In genomic region chr2:219269362-219270054, GRCh38 we compare ENCODE assay signal across 17 cellular contexts. TPM values are rescaled to one million over a fixed set of nuclear protein-coding genes. Genes with fewer than 3 reads are reported as not detected.
DNase-seq lines count a peak whose midpoint lies in the region; ATAC-seq and TF ChIP-seq lines count a peak whose summit lies in the region.
"Had no signal": no experiment of that assay in that cellular context is flagged by ENCODE, and none has a peak within 500 bp of the region (broad histone marks: within the 10 kb centered on the region; RNA-seq: fewer than 3 reads in every experiment).

No MANE protein-coding gene starts in this region.

- H2AFZ ChIP-seq in hepatocyte: no peak overlapping the region

- TF ChIP-seq POLR2A in thyroid gland (IDR thresholded peaks at IDR 0.05): no peak

- H3K36me3 ChIP-seq in RWPE2 (ENCODE audit: low read depth): no peaks in the 10 kb centered on the region
- H3K36me3 ChIP-seq in hepatocyte (replicated peaks; ENCODE audit: insufficient read depth, low read depth): no peaks in the 10 kb centered on the region
- H3K36me3 ChIP-seq in thyroid gland: no peaks in the 10 kb centered on the region
- H3K36me3 ChIP-seq: thoracic aorta had no signal

- no peak overlapping the region for H3K4me2 ChIP-seq in hepatocyte

- no peaks in the 10 kb centered on the region for H3K36me3 Mint-ChIP-seq in activated naive CD8-positive, alpha-beta T cell treated with anti-CD3 and anti-CD28 coated beads for 36 hours
- H3K36me3 Mint-ChIP-seq: activated naive CD4-positive, alpha-beta T cell treated with anti-CD3 and anti-CD28 coated beads, Interleukin-2, amount 50 U/mL, for 72 hours had no signal

- ATAC-seq in RWPE2 (ENCODE audit: low read depth): no peak
- ATAC-seq in GM19023 (IDR thresholded peaks at IDR 0.05; ENCODE audit: unreplicated experiment): no peak
- ATAC-seq: activated naive CD4-positive, alpha-beta T cell treated with anti-CD3 and anti-CD28 coated beads, Interleukin-2, amount 50 U/mL, for 72 hours had no signal

- H3K4me1 ChIP-seq in RWPE2 (ENCODE audit: insufficient read depth, poor library complexity, severe bottlenecking): peaks cover 29% of the 10 kb centered on the region
- no peaks in the 10 kb centered on the region for H3K4me1 ChIP-seq in hepatocyte (ENCODE audit: insufficient read depth)
- H3K4me1 ChIP-seq in thyroid gland: peaks cover 0 to 18% of the 10 kb centered on the region in 2 donors

- TF ChIP-seq CTCF in RWPE2 (IDR thresholded peaks at IDR 0.05; ENCODE audit: poor library complexity, severe bottlenecking) (no peak), hepatocyte (IDR thresholded peaks at IDR 0.05; ENCODE audit: poor library complexity) (no peak), thyroid gland (IDR thresholded peaks at IDR 0.05) (no peak)

- no peaks in the 10 kb centered on the region for H3K9me2 ChIP-seq in hepatocyte (replicated peaks; ENCODE audit: insufficient read depth)

- DNase-seq in NCI-H2171 treated with DMSO at 0.1 percent for 48 hours (lab: John Stamatoyannopoulos, UW): peak; percentile 26
- no peak for DNase-seq in NCI-H2171 (lab: John Stamatoyannopoulos, UW)
- DNase-seq in RWPE2 (ENCODE audit: low spot score): no peak
- DNase-seq in hepatocyte (ENCODE audit: low spot score): peak; percentile 68
- peak; percentile 95 to 96 for DNase-seq in thyroid gland
- no peak for DNase-seq in activated naive CD8-positive, alpha-beta T cell treated with anti-CD3 and anti-CD28 coated beads for 36 hours
- no peak for DNase-seq in SK-N-DZ (ENCODE audit: low spot score)
- DNase-seq: GOT3, NCI-H1092 treated with DMSO at 0.1 percent for 48 hours had no signal

- H3K4me3 ChIP-seq in RWPE2 (ENCODE audit: severe bottlenecking) (no peak overlapping the region), hepatocyte (no peak overlapping the region), thyroid gland (replicated peaks in 1 of 3) (no peak overlapping the region)
- H3K4me3 ChIP-seq: skin epidermis, thoracic aorta had no signal

- H3K9me3 ChIP-seq in RWPE2 (ENCODE audit: severe bottlenecking) (no peaks in the 10 kb centered on the region), hepatocyte (ENCODE audit: low read depth) (no peaks in the 10 kb centered on the region), thyroid gland (no peaks in the 10 kb centered on the region)
- H3K9me3 ChIP-seq: thoracic aorta had no signal

- WGBS in hepatocyte (ENCODE audit: low lambda C conversion rate, missing lambda C conversion rate): 73% methylated on average over 8 of the region's 8 CpGs
- WGBS in thyroid gland, 2 donors: 38 to 40% methylated on average over 8 of the region's 8 CpGs

- peaks cover 2% of the 10 kb centered on the region for H3K4me1 Mint-ChIP-seq in activated naive CD8-positive, alpha-beta T cell treated with anti-CD3 and anti-CD28 coated beads for 36 hours

- H3K27ac ChIP-seq in RWPE2 (ENCODE audit: poor library complexity, severe bottlenecking): peak overlapping the region; percentile 37
- H3K27ac ChIP-seq in hepatocyte: no peak overlapping the region
- no peak overlapping the region for H3K27ac ChIP-seq in thyroid gland
- H3K27ac ChIP-seq: skin epidermis, thoracic aorta had no signal

- no peaks in the 10 kb centered on the region for H4K20me1 ChIP-seq in hepatocyte (ENCODE audit: insufficient read depth, poor library complexity, severe bottlenecking)

- H3K79me2 ChIP-seq in hepatocyte: no peaks in the 10 kb centered on the region

- H3K27ac Mint-ChIP-seq in activated naive CD8-positive, alpha-beta T cell treated with anti-CD3 and anti-CD28 coated beads for 36 hours: no peak overlapping the region
- H3K27ac Mint-ChIP-seq: activated naive CD4-positive, alpha-beta T cell treated with anti-CD3 and anti-CD28 coated beads, Interleukin-2, amount 50 U/mL, for 72 hours had no signal

- intact Hi-C loops in thyroid gland (cut with DNase I): no loop called here

- no peak overlapping the region for H3K4me3 Mint-ChIP-seq in activated naive CD8-positive, alpha-beta T cell treated with anti-CD3 and anti-CD28 coated beads for 36 hours

- no peaks in the 10 kb centered on the region for H3K27me3 Mint-ChIP-seq in activated naive CD8-positive, alpha-beta T cell treated with anti-CD3 and anti-CD28 coated beads for 36 hours

- no peaks in the 10 kb centered on the region for H3K27me3 ChIP-seq in RWPE2 (ENCODE audit: insufficient read depth, poor library complexity, severe bottlenecking)
- H3K27me3 ChIP-seq in hepatocyte: no peaks in the 10 kb centered on the region
- no peaks in the 10 kb centered on the region for H3K27me3 ChIP-seq in thyroid gland

- no peaks in the 10 kb centered on the region for H3K9me3 Mint-ChIP-seq in activated naive CD8-positive, alpha-beta T cell treated with anti-CD3 and anti-CD28 coated beads for 36 hours
- H3K9me3 Mint-ChIP-seq: activated naive CD4-positive, alpha-beta T cell treated with anti-CD3 and anti-CD28 coated beads, Interleukin-2, amount 50 U/mL, for 72 hours had no signal

RNA-seq across cellular contexts. Expression of gene DNAJB2, which starts 9.7 kb away (rescaled TPM):
- total RNA-seq in hepatocyte: 47.4 and 50.7 TPM in 2 replicates
- polyA plus RNA-seq in hepatocyte: 19.4 and 20.1 TPM in 2 replicates
- 100 to 1,000 TPM in 3 of 4 donors, 10 to 100 TPM in 1; 79.0 to 127 (median 116) TPM for total RNA-seq in thyroid gland
- total RNA-seq in activated naive CD8-positive, alpha-beta T cell treated with anti-CD3 and anti-CD28 coated beads for 36 hours: 10 to 100 TPM; 43.8 to 47.5 TPM
- polyA plus RNA-seq in SK-N-DZ (2014; cell fraction: cytosol; rRNA removed): 30.2 and 51.8 TPM in 2 replicates
- polyA plus RNA-seq in SK-N-DZ (2014; cell fraction: nucleus; rRNA removed): 68.1 and 77.5 TPM in 2 replicates

RNA-seq across cellular contexts. Expression of gene TUBA4A, which starts 15.8 kb away (rescaled TPM):
- total RNA-seq in hepatocyte (4.7 and 9.6 TPM in 2 replicates), thyroid gland (10 to 100 TPM; 21.0 to 72.4 (median 34.8) TPM)
- polyA plus RNA-seq in hepatocyte: 10.5 and 14.3 TPM in 2 replicates
- total RNA-seq in activated naive CD8-positive, alpha-beta T cell treated with anti-CD3 and anti-CD28 coated beads for 36 hours: 100 to 1,000 TPM; 208 to 212 TPM
- polyA plus RNA-seq in SK-N-DZ (2014; cell fraction: cytosol; rRNA removed): 13.1 and 17.9 TPM in 2 replicates
- 9.7 and 19.0 TPM in 2 replicates for polyA plus RNA-seq in SK-N-DZ (2014; cell fraction: nucleus; rRNA removed)
- polyA plus RNA-seq: neural cell had no signal

RNA-seq across cellular contexts. Expression of gene TUBA4B, which starts 16.5 kb away (rescaled TPM):
- total RNA-seq in hepatocyte (0.13 TPM in 1 of 2 replicates, not detected in the other), thyroid gland (not detected)
- not detected in 2 replicates for polyA plus RNA-seq in hepatocyte
- total RNA-seq in activated naive CD8-positive, alpha-beta T cell treated with anti-CD3 and anti-CD28 coated beads for 36 hours: not detected
- not detected in 2 replicates for polyA plus RNA-seq in SK-N-DZ (2014; cell fraction: cytosol; rRNA removed)
- polyA plus RNA-seq in SK-N-DZ (2014; cell fraction: nucleus; rRNA removed): not detected in 2 replicates
- total RNA-seq: activated CD8-positive, alpha-beta memory T cell treated with anti-CD3 and anti-CD28 coated beads for 36 hours; activated naive CD4-positive, alpha-beta T cell treated with anti-CD3 and anti-CD28 coated beads, Interleukin-2, amount 50 U/mL, for 72 hours; OCI-LY7; T-helper 2 cell treated with Interferon-gamma antibody and Interleukin-4, amounts not matched to agents 100 ng/mL and 5 ng/mL, for 36 hours; thoracic aorta had no signal
- polyA plus RNA-seq: neural cell had no signal

RNA-seq across cellular contexts. Expression of gene STK16, which starts 24.2 kb away (rescaled TPM):
- total RNA-seq in hepatocyte (35.6 and 38.8 TPM in 2 replicates), thyroid gland (10 to 100 TPM; 19.5 to 33.0 (median 24.9) TPM)
- polyA plus RNA-seq in hepatocyte: 7.7 and 10.1 TPM in 2 replicates
- total RNA-seq in activated naive CD8-positive, alpha-beta T cell treated with anti-CD3 and anti-CD28 coated beads for 36 hours: 10 to 100 TPM; 27.8 to 30.7 TPM
- polyA plus RNA-seq in SK-N-DZ (2014; cell fraction: cytosol; rRNA removed): 33.9 and 39.8 TPM in 2 replicates
- polyA plus RNA-seq in SK-N-DZ (2014; cell fraction: nucleus; rRNA removed): 29.1 and 45.2 TPM in 2 replicates

RNA-seq across cellular contexts. Expression of gene GLB1L, which starts 24.3 kb away (rescaled TPM):
- total RNA-seq in hepatocyte: 5.9 and 9.6 TPM in 2 replicates
- 1.7 and 6.6 TPM in 2 replicates for polyA plus RNA-seq in hepatocyte
- 10 to 100 TPM; 12.9 to 24.6 (median 14.9) TPM for total RNA-seq in thyroid gland
- 1 to 10 TPM; 1.6 to 3.0 TPM for total RNA-seq in activated naive CD8-positive, alpha-beta T cell treated with anti-CD3 and anti-CD28 coated beads for 36 hours
- 6.8 and 7.5 TPM in 2 replicates for polyA plus RNA-seq in SK-N-DZ (2014; cell fraction: cytosol; rRNA removed)
- polyA plus RNA-seq in SK-N-DZ (2014; cell fraction: nucleus; rRNA removed): 13.0 and 15.1 TPM in 2 replicates

Comparison
In these comparisons a context has a peak if more than half of its experiments do, and no peak if none do; other contexts are left out.
1. DNase-seq: peak in NCI-H2171 treated with DMSO at 0.1 percent for 48 hours (single experiment), hepatocyte (single experiment) and thyroid gland (2 of 2); none in NCI-H2171 (single experiment), RWPE2 (single experiment), activated naive CD8-positive, alpha-beta T cell treated with anti-CD3 and anti-CD28 coated beads for 36 hours (single experiment) and SK-N-DZ (single experiment).